In genomic region chr10:129390147-129390546, GRCh38 we compare ENCODE assay signal across 26 cellular contexts.
"Had no signal": no experiment of that assay in that cellular context is flagged by ENCODE, and none has a peak within 500 bp of the region (broad histone marks: within the 10 kb centered on the region; RNA-seq: fewer than 3 reads in every experiment).

No MANE protein-coding gene starts in this region.

- H3K4me3 Mint-ChIP-seq: naive thymus-derived CD4-positive, alpha-beta T cell; nephron; neural progenitor cell; stimulated activated naive B cell treated with anti-CD40 and anti-IgM and Interleukin-4, amounts not matched to agents 10 μg/mL and 1 μg/mL and 100 μg/mL, for 72 hours; stimulated activated naive CD8-positive, alpha-beta T cell treated with anti-CD3 and anti-CD28 coated beads, Interleukin-15, Interleukin-2, amounts not matched to agents 100 ng/mL and 50 ng/mL, for 24 hours had no signal

- H3K27me3 Mint-ChIP-seq: stimulated activated naive B cell treated with anti-CD40 and anti-IgM and Interleukin-4, amounts not matched to agents 10 μg/mL and 1 μg/mL and 100 μg/mL, for 72 hours; stimulated activated naive CD8-positive, alpha-beta T cell treated with anti-CD3 and anti-CD28 coated beads, Interleukin-15, Interleukin-2, amounts not matched to agents 100 ng/mL and 50 ng/mL, for 24 hours had no signal

- H3K36me3 ChIP-seq: esophagus muscularis mucosa, gastroesophageal sphincter, heart left ventricle, left lung, neural progenitor cell, right lobe of liver, thoracic aorta, tibial nerve, upper lobe of left lung had no signal

- H3K9ac ChIP-seq: neural progenitor cell, parathyroid adenoma had no signal

- H3K9me3 Mint-ChIP-seq: nephron; neural progenitor cell; stimulated activated naive CD8-positive, alpha-beta T cell treated with anti-CD3 and anti-CD28 coated beads, Interleukin-15, Interleukin-2, amounts not matched to agents 100 ng/mL and 50 ng/mL, for 24 hours had no signal

- H3K9me3 ChIP-seq: esophagus muscularis mucosa, gastroesophageal sphincter, heart left ventricle, left lung, right lobe of liver, thoracic aorta, tibial nerve, upper lobe of left lung had no signal

- H3K4me3 ChIP-seq: esophagus muscularis mucosa, gastroesophageal sphincter, heart left ventricle, left lung, neural progenitor cell, right lobe of liver, thoracic aorta, tibial nerve, upper lobe of left lung had no signal

- H3K4me1 ChIP-seq: esophagus muscularis mucosa, foreskin keratinocyte, gastroesophageal sphincter, heart left ventricle, left lung, parathyroid adenoma, tibial nerve, upper lobe of left lung had no signal

- H3K27me3 ChIP-seq: foreskin keratinocyte, neural progenitor cell, right lobe of liver, tibial nerve, upper lobe of left lung had no signal

- H2AFZ ChIP-seq: neural progenitor cell, parathyroid adenoma had no signal

- H3K36me3 Mint-ChIP-seq: naive thymus-derived CD4-positive, alpha-beta T cell; neural progenitor cell; stimulated activated naive B cell treated with anti-CD40 and anti-IgM and Interleukin-4, amounts not matched to agents 10 μg/mL and 1 μg/mL and 100 μg/mL, for 72 hours had no signal

- H3K79me2 ChIP-seq: parathyroid adenoma had no signal

- H3K27ac Mint-ChIP-seq: naive thymus-derived CD4-positive, alpha-beta T cell; nephron; neural progenitor cell; progenitor cell of endocrine pancreas; stimulated activated naive B cell treated with anti-CD40 and anti-IgM and Interleukin-4, amounts not matched to agents 10 μg/mL and 1 μg/mL and 100 μg/mL, for 72 hours; stimulated activated naive CD8-positive, alpha-beta T cell treated with anti-CD3 and anti-CD28 coated beads, Interleukin-15, Interleukin-2, amounts not matched to agents 100 ng/mL and 50 ng/mL, for 24 hours had no signal

- H3K4me1 Mint-ChIP-seq: nephron; stimulated activated naive B cell treated with anti-CD40 and anti-IgM and Interleukin-4, amounts not matched to agents 10 μg/mL and 1 μg/mL and 100 μg/mL, for 72 hours had no signal

- H3K4me2 ChIP-seq: neural progenitor cell had no signal

- DNase-seq: dermis blood vessel endothelial cell; effector memory CD4-positive, alpha-beta T cell; foreskin keratinocyte; heart left ventricle; hippocampal formation; left cardiac atrium; left lung; mammary epithelial cell; mesendoderm; midbrain; naive thymus-derived CD4-positive, alpha-beta T cell; right lobe of liver; small intestine; stimulated activated CD4-positive, alpha-beta T cell treated with anti-CD3 and anti-CD28 coated beads, Interleukin-15, amount 100 ng/mL, for 24 hours; stimulated activated CD4-positive, alpha-beta T cell treated with anti-CD3 and anti-CD28 coated beads, Interleukin-2, amount 100 ng/mL, for 48 hours; stimulated activated naive B cell treated with anti-CD40 and anti-IgM and Interleukin-4, amounts not matched to agents 10 μg/mL and 1 μg/mL and 100 μg/mL, for 72 hours; upper lobe of left lung had no signal

- H3K27ac ChIP-seq: esophagus muscularis mucosa, foreskin keratinocyte, gastroesophageal sphincter, heart left ventricle, left lung, neural progenitor cell, parathyroid adenoma, right lobe of liver, thoracic aorta, tibial nerve, upper lobe of left lung had no signal

- ATAC-seq: foreskin keratinocyte; gastroesophageal sphincter; heart left ventricle; left cardiac atrium; left lung; naive thymus-derived CD4-positive, alpha-beta T cell; right lobe of liver; stimulated activated naive B cell treated with anti-CD40 and anti-IgM and Interleukin-4, amounts not matched to agents 10 μg/mL and 1 μg/mL and 100 μg/mL, for 72 hours had no signal
